In the genomic region with DNA sequence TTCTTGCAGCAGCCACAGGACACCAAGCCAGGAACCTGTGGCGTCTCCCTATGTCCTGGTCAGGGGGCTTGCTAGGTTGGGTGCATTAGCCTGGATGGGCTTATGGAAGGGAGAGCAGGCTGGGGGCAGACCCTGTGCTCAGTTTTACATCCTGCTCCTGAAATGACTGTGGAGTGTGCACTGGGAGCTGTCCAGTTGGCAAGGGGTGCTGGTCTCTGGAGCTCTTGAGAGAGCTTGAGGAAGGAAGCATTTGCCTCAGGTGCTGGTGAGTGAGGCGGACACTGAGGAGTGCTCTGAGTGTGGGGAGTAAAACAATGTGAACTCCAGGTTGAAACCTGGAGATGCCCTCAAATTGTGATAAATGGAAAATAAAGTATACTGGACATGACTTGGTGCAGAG, we compare ENCODE assay signal across 10 cellular contexts. TPM values are rescaled to one million over a fixed set of nuclear protein-coding genes. Genes with fewer than 3 reads are reported as not detected.
A peak's percentile ranks its signal among the peaks of the same experiment; 100 is the strongest.
DNase-seq lines count a peak whose midpoint lies in the region; TF ChIP-seq lines count a peak whose summit lies in the region.
"Had no signal": no experiment of that assay in that cellular context is flagged by ENCODE, and none has a peak within 500 bp of the region (broad histone marks: within the 10 kb centered on the region; RNA-seq: fewer than 3 reads in every experiment).

No MANE protein-coding gene starts in this region.

- H2AFZ ChIP-seq in fibroblast of lung (ENCODE audit: low read length) (no peak overlapping the region), trophoblast cell (ENCODE audit: insufficient read depth, low read length, poor library complexity) (no peak overlapping the region)

- H3K9ac ChIP-seq in fibroblast of lung (ENCODE audit: insufficient read depth, low read length) (no peak overlapping the region), trophoblast cell (ENCODE audit: low read length) (no peak overlapping the region)

- H3K18ac ChIP-seq in trophoblast cell (ENCODE audit: low read length) = no peak overlapping the region

- H3K36me3 ChIP-seq in SJCRH30 (no peaks in the 10 kb centered on the region), fibroblast of lung (ENCODE audit: control insufficient read depth, insufficient read depth, low read length) (no peaks in the 10 kb centered on the region), trophoblast cell (ENCODE audit: control insufficient read depth in 1 of 2, insufficient read depth in 2 of 2, low read length in 2 of 2) (no peaks in the 10 kb centered on the region)

- H3K4ac ChIP-seq in trophoblast cell (ENCODE audit: low read depth, low read length) = no peak overlapping the region

- H2BK12ac ChIP-seq in trophoblast cell (ENCODE audit: low read length) = no peak overlapping the region

- H3K27me3 ChIP-seq in SJCRH30 = no peaks in the 10 kb centered on the region
- H3K27me3 ChIP-seq in fibroblast of lung (ENCODE audit: control insufficient read depth, insufficient read depth, low read length) = peaks cover 6% of the 10 kb centered on the region
- no peaks in the 10 kb centered on the region for H3K27me3 ChIP-seq in trophoblast cell (ENCODE audit: insufficient read depth, low read length)

- H3K23ac ChIP-seq in trophoblast cell (ENCODE audit: low read length) = no peak overlapping the region

- H3K27ac ChIP-seq in SJCRH30 = no peak overlapping the region
- no peak overlapping the region for H3K27ac ChIP-seq in fibroblast of lung (ENCODE audit: insufficient read depth, low read length)
- H3K27ac ChIP-seq in trophoblast cell (ENCODE audit: low read depth, low read length) = no peak overlapping the region

- DNase-seq in HT1080 (ENCODE audit: low read depth) (peak; percentile 34), SJCRH30 (peak; percentile 21 to 44), fibroblast of lung (ENCODE audit: low read depth in 2 of 2) (peak; percentile 17 to 32), trophoblast cell (peak; percentile 39 to 57), occipital lobe (lab: John Stamatoyannopoulos, UW) (no peak), T-helper 1 cell (no peak), NCI-H128 (lab: John Stamatoyannopoulos, UW; ENCODE audit: unreplicated experiment) (no peak)
- DNase-seq: NCI-H1105, retina had no signal

- H2BK120ac ChIP-seq in trophoblast cell (ENCODE audit: insufficient read depth, low read length, poor library complexity) = no peak overlapping the region

- H3K14ac ChIP-seq in trophoblast cell (ENCODE audit: low read length) = no peak overlapping the region

- no peaks in the 10 kb centered on the region for H3K79me1 ChIP-seq in trophoblast cell (ENCODE audit: low read length)

- no peak overlapping the region for H2AK5ac ChIP-seq in trophoblast cell (ENCODE audit: low read length)

- H4K91ac ChIP-seq in trophoblast cell (ENCODE audit: low read depth, low read length) = no peak overlapping the region

- no peaks in the 10 kb centered on the region for H3K9me3 ChIP-seq in SJCRH30 (replicated peaks)
- H3K9me3 ChIP-seq in fibroblast of lung (ENCODE audit: control insufficient read depth, insufficient read depth, low read depth, low read length) = no peaks in the 10 kb centered on the region
- no peaks in the 10 kb centered on the region for H3K9me3 ChIP-seq in trophoblast cell (ENCODE audit: insufficient read depth, low read depth, low read length)

- no CpG with 5 or more reads among the region's 2 CpGs for WGBS in trophoblast cell (ENCODE audit: extremely low coverage, insufficient coverage, insufficient read length)

- no peak overlapping the region for H2BK5ac ChIP-seq in trophoblast cell (ENCODE audit: low read depth, low read length, poor library complexity)

- no peak overlapping the region for H3K4me3 ChIP-seq in SJCRH30
- no peak overlapping the region for H3K4me3 ChIP-seq in fibroblast of lung (replicated peaks in 1 of 4; ENCODE audit: control extremely low read depth in 1 of 4, insufficient read depth in 1 of 4, low read depth in 3 of 4, low read length in 4 of 4)
- no peak overlapping the region for H3K4me3 ChIP-seq in trophoblast cell (ENCODE audit: low read depth, low read length)

- TF ChIP-seq CTCF in fibroblast of lung (conservative IDR thresholded peaks at IDR 0.05 in 1 of 2, IDR thresholded peaks at IDR 0.05 in 1 of 2; ENCODE audit: low read depth in 1 of 2, low read length in 2 of 2) = no peak

- H3K4me2 ChIP-seq in fibroblast of lung (ENCODE audit: extremely low read depth, insufficient read depth, low read length) (no peak overlapping the region), trophoblast cell (ENCODE audit: low read length) (no peak overlapping the region)

- H3K79me2 ChIP-seq in fibroblast of lung (ENCODE audit: control insufficient read depth, insufficient read depth, low read length) (no peaks in the 10 kb centered on the region), trophoblast cell (ENCODE audit: control insufficient read depth, insufficient read depth, low read length, poor library complexity) (no peaks in the 10 kb centered on the region)

- H4K8ac ChIP-seq in trophoblast cell (ENCODE audit: low read depth, low read length) = no peak overlapping the region

- no peaks in the 10 kb centered on the region for H4K20me1 ChIP-seq in fibroblast of lung (ENCODE audit: control insufficient read depth, extremely low read depth, insufficient read depth, low read length)

- H4K12ac ChIP-seq in trophoblast cell (ENCODE audit: low read depth, low read length) = no peak overlapping the region

- H3K4me1 ChIP-seq in SJCRH30 (no peaks in the 10 kb centered on the region), fibroblast of lung (ENCODE audit: control insufficient read depth, extremely low read depth, insufficient read depth, low read length) (no peaks in the 10 kb centered on the region), trophoblast cell (ENCODE audit: control insufficient read depth in 1 of 2, insufficient read depth in 2 of 2, low read length in 2 of 2) (no peaks in the 10 kb centered on the region)

RNA-seq across cellular contexts. Expression of a gene that starts 3.4 kb away (rescaled TPM):
- not detected in 2 replicates for total RNA-seq in HT1080 (2014; rRNA removed; shearing (Covaris generic))
- not detected in 2 replicates for polyA plus RNA-seq in HT1080 (2015; cell fraction: cytosol; rRNA removed)
- polyA plus RNA-seq in HT1080 (2015; cell fraction: nucleus; rRNA removed) = not detected in 2 replicates
- not detected in 2 replicates for total RNA-seq in SJCRH30 (2014; rRNA removed; shearing (Covaris generic))
- total RNA-seq in fibroblast of lung = not detected in 2 replicates
- polyA plus RNA-seq in fibroblast of lung = not detected in 2 replicates
- polyA plus RNA-seq in fibroblast of lung (2012) = not detected in 2 replicates
- not detected in 2 replicates for polyA minus RNA-seq in fibroblast of lung (ENCODE audit: low replicate concordance)
- polyA plus RNA-seq in trophoblast cell (2013) = not detected in 2 replicates
- total RNA-seq in occipital lobe = not detected
- total RNA-seq: OCI-LY7 had no signal

RNA-seq across cellular contexts. Expression of a gene that starts 25.5 kb away (rescaled TPM):
- not detected in 2 replicates for total RNA-seq in HT1080 (2014; rRNA removed; shearing (Covaris generic))
- polyA plus RNA-seq in HT1080 (2015; cell fraction: cytosol; rRNA removed) = not detected in 2 replicates
- polyA plus RNA-seq in HT1080 (2015; cell fraction: nucleus; rRNA removed) = not detected in 2 replicates
- total RNA-seq in SJCRH30 (2014; rRNA removed; shearing (Covaris generic)) = not detected in 2 replicates
- total RNA-seq in fibroblast of lung (not detected in 2 replicates), occipital lobe (not detected)
- polyA plus RNA-seq in fibroblast of lung = not detected in 2 replicates
- polyA plus RNA-seq in fibroblast of lung (2012) = not detected in 2 replicates
- polyA minus RNA-seq in fibroblast of lung (ENCODE audit: low replicate concordance) = not detected in 2 replicates
- polyA plus RNA-seq in trophoblast cell (2013) = not detected in 2 replicates
- total RNA-seq: OCI-LY7 had no signal

RNA-seq across cellular contexts. Expression of a gene that starts 41.7 kb away (rescaled TPM):
- total RNA-seq in HT1080 (2014; rRNA removed; shearing (Covaris generic)) = 12.2 and 13.6 TPM in 2 replicates
- 2.0 and 6.5 TPM in 2 replicates for polyA plus RNA-seq in HT1080 (2015; cell fraction: cytosol; rRNA removed)
- 1.3 and 1.9 TPM in 2 replicates for polyA plus RNA-seq in HT1080 (2015; cell fraction: nucleus; rRNA removed)
- total RNA-seq in SJCRH30 (2014; rRNA removed; shearing (Covaris generic)) = 17.4 and 22.6 TPM in 2 replicates
- total RNA-seq in fibroblast of lung (under 0.01 TPM in 1 of 2 replicates, not detected in the other), occipital lobe (23.6 TPM)
- polyA plus RNA-seq in fibroblast of lung = 0.22 and 1.1 TPM in 2 replicates
- 0.45 and 0.71 TPM in 2 replicates for polyA plus RNA-seq in fibroblast of lung (2012)
- not detected in 2 replicates for polyA minus RNA-seq in fibroblast of lung (ENCODE audit: low replicate concordance)
- 12.5 and 12.6 TPM in 2 replicates for polyA plus RNA-seq in trophoblast cell (2013)

RNA-seq across cellular contexts. Expression of a gene that starts 53.5 kb away (rescaled TPM):
- total RNA-seq in HT1080 (2014; rRNA removed; shearing (Covaris generic)) = not detected in 2 replicates
- not detected in 2 replicates for polyA plus RNA-seq in HT1080 (2015; cell fraction: cytosol; rRNA removed)
- polyA plus RNA-seq in HT1080 (2015; cell fraction: nucleus; rRNA removed) = not detected in 2 replicates
- total RNA-seq in SJCRH30 (2014; rRNA removed; shearing (Covaris generic)) = not detected in 2 replicates
- total RNA-seq in fibroblast of lung = not detected in 2 replicates
- polyA plus RNA-seq in fibroblast of lung = not detected in 2 replicates
- not detected in 2 replicates for polyA plus RNA-seq in fibroblast of lung (2012)
- not detected in 2 replicates for polyA minus RNA-seq in fibroblast of lung (ENCODE audit: low replicate concordance)
- not detected in 2 replicates for polyA plus RNA-seq in trophoblast cell (2013)
- not detected for total RNA-seq in occipital lobe
- total RNA-seq: OCI-LY7 had no signal

Comparison
In these comparisons a context has a peak if more than half of its experiments do, and no peak if none do; other contexts are left out.
1. DNase-seq: peak in HT1080 (single experiment), SJCRH30 (2 of 2), fibroblast of lung (2 of 2) and trophoblast cell (2 of 2); none in occipital lobe (single experiment), T-helper 1 cell (0 of 5) and NCI-H128 (single experiment).
2. RNA of a gene that starts 41.7 kb away (total RNA-seq): 23.6 TPM in occipital lobe (single experiment), 17.4 to 22.6 TPM in SJCRH30 and 12.2 to 13.6 TPM in HT1080; under 0.01 TPM in fibroblast of lung; every median in the first group is over 10 times any median in the second.